ENCODE assay signal across 1 cellular context in the genomic region with DNA sequence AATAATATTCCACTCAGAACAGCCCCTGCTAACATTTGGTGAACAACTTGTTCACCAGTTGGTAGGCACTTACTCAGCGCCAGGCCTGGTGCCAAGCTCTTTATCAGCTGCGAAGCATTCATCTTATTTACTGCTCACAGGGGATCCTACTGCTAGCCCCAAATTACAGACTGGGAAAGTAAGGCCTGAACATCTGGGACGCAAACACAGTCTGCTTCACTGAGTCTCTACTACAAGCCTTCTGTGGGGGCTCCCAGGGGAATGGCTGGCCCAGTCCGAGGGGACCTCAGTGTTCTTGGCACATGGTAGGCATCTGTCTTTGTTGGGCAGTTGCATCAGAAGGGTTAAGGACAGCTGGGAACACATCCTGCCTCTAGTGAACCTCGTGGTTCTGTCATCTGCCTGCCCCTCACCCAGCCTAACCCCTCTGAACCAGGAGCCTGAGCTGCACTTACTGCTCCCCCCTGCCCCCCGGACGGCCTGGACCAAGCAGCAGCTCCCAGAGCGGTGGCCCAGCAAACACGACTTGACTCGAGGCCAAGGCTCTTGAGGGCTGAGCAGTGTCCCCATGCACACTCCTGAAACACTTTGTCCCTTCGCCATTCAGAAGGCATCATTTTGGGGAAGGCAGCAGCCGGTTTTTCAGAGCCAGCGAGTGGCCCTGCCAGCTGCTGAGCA.
TF ChIP-seq lines count a peak whose summit lies in the region.

PHYHD1 (plus strand) TSS at position 602 of the 678 bp plus-strand sequence. CDS start 1,342 bp downstream, outside the sequence.

TF ChIP-seq in HEK293, 187 proteins besides CTCF, POLR2A, EP300 and RAD21 (continued from another document):
- TF ChIP-seq ZNF416 (tag by site-specific recombination; IDR thresholded peaks at IDR 0.05), result no peak
